Comparison of ENCODE assay signal across 2 cellular contexts in genomic region chrX:16435399-16435986, GRCh38.
TF ChIP-seq lines count a peak whose summit lies in the region.

No MANE protein-coding gene starts in this region.

TF ChIP-seq in IMR-90, 13 proteins besides CTCF, POLR2A, EP300 and RAD21 (continued from another document):
- TF ChIP-seq USF2 (IDR thresholded peaks at IDR 0.05; ENCODE audit: low read depth, low read length) = no peak
- TF ChIP-seq, protein P1, sequence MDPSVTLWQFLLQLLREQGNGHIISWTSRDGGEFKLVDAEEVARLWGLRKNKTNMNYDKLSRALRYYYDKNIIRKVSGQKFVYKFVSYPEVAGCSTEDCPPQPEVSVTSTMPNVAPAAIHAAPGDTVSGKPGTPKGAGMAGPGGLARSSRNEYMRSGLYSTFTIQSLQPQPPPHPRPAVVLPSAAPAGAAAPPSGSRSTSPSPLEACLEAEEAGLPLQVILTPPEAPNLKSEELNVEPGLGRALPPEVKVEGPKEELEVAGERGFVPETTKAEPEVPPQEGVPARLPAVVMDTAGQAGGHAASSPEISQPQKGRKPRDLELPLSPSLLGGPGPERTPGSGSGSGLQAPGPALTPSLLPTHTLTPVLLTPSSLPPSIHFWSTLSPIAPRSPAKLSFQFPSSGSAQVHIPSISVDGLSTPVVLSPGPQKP (IDR thresholded peaks at IDR 0.05; ENCODE audit: borderline replicate concordance, low read depth, low read length) = no peak
- TF ChIP-seq MAFK (IDR thresholded peaks at IDR 0.05; ENCODE audit: low read depth, low read length) = no peak
- no peak for TF ChIP-seq BHLHE40 (IDR thresholded peaks at IDR 0.05; ENCODE audit: low read depth, low read length)
- TF ChIP-seq FOS (IDR thresholded peaks at IDR 0.05; ENCODE audit: low read depth, low read length) = no peak
- TF ChIP-seq CHD1 (IDR thresholded peaks at IDR 0.05; ENCODE audit: low read depth, low read length) = no peak

TF ChIP-seq in K562, 482 proteins besides CTCF, POLR2A, EP300 and RAD21 (continued from another document):
- TF ChIP-seq PBX2 (CRISPR knock-in tag; IDR thresholded peaks at IDR 0.05; ENCODE audit: low read depth) = no peak
- TF ChIP-seq PBX2 (tag; conservative IDR thresholded peaks at IDR 0.05; ENCODE audit: low read depth) = no peak
- TF ChIP-seq BCOR (IDR thresholded peaks at IDR 0.05) = peak; percentile 44; the same call in 1 of the 2 replicates
- TF ChIP-seq, protein P2, sequence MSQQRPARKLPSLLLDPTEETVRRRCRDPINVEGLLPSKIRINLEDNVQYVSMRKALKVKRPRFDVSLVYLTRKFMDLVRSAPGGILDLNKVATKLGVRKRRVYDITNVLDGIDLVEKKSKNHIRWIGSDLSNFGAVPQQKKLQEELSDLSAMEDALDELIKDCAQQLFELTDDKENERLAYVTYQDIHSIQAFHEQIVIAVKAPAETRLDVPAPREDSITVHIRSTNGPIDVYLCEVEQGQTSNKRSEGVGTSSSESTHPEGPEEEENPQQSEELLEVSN (IDR thresholded peaks at IDR 0.05; ENCODE audit: borderline replicate concordance in 1 of 2, extremely low read depth in 1 of 2, insufficient read depth in 1 of 2, insufficient read length in 1 of 2, low read depth in 1 of 2, low read length in 1 of 2, poor library complexity in 1 of 2, severe bottlenecking in 1 of 2) = no peak
- TF ChIP-seq MTF1 (CRISPR knock-in tag; IDR thresholded peaks at IDR 0.05; ENCODE audit: borderline replicate concordance) = no peak
TF ChIP-seq in K562: peak in this region for 3.
